Comparison of ENCODE assay signal across 8 cellular contexts in genomic region chr9:35161713-35162604, GRCh38. TPM values are rescaled to one million over a fixed set of nuclear protein-coding genes. Genes with fewer than 3 reads are reported as not detected.
DNase-seq lines count a peak whose midpoint lies in the region; ATAC-seq, FAIRE-seq and TF ChIP-seq lines count a peak whose summit lies in the region.

TSS of gene UNC13B (plus strand) at chr9:35162009. CDS start at chr9:35162284, 275 bp downstream.

- no peaks in the 10 kb centered on the region for H3K36me3 ChIP-seq in ectodermal cell (ENCODE audit: control insufficient read depth, insufficient read depth, low read length)

- TF ChIP-seq POLR2A in lower leg skin (IDR thresholded peaks at IDR 0.05), result no peak

- peak within 1 kb of the TSS; percentile 52 for H3K27ac ChIP-seq in ectodermal cell (ENCODE audit: insufficient read depth, low read depth, low read length, poor library complexity, severe bottlenecking)

- H3K4me3 ChIP-seq in ectodermal cell (ENCODE audit: insufficient read depth, low read depth, low read length) (peak within 1 kb of the TSS; percentile 91), lower leg skin (ENCODE audit: low read depth, poor library complexity, severe bottlenecking) (peak within 1 kb of the TSS; percentile 56)

- H3K9me3 ChIP-seq in ectodermal cell (ENCODE audit: control insufficient read depth, low read length), result no peaks in the 10 kb centered on the region

- ATAC-seq in GM19023 (IDR thresholded peaks at IDR 0.05; ENCODE audit: unreplicated experiment) (peak; percentile 77), HG03460 (IDR thresholded peaks at IDR 0.05; ENCODE audit: unreplicated experiment) (peak; percentile 61)

- TF ChIP-seq CTCF in lower leg skin (IDR thresholded peaks at IDR 0.05), result no peak

- peaks cover 5% of the 10 kb centered on the region for H3K4me1 ChIP-seq in ectodermal cell (ENCODE audit: control insufficient read depth, insufficient read depth, low read length)

- FAIRE-seq in A204.1 (lab: Jason Lieb, UNC), result peak; percentile 34

- H3K27me3 ChIP-seq in ectodermal cell (ENCODE audit: control insufficient read depth, insufficient read depth, low read length, poor library complexity, severe bottlenecking), result no peaks in the 10 kb centered on the region

- DNase-seq in NCI-H748 treated with DMSO at 0.1 percent for 48 hours (lab: John Stamatoyannopoulos, UW) (peak; percentile 94), lower leg skin (ENCODE audit: low spot score in 2 of 2) (peak; percentile 94 to 99)
- peak; percentile 8 to 58 for DNase-seq in activated CD8-positive, alpha-beta memory T cell treated with anti-CD3 and anti-CD28 coated beads for 1 hour (ENCODE audit: extremely low read depth in 1 of 2, low read depth in 1 of 2)
- DNase-seq in stimulated activated CD4-positive, alpha-beta T cell treated with anti-CD3 and anti-CD28 coated beads, Interleukin-4, amount 100 ng/mL, for 24 hours, result peak; percentile 77

- 1% methylated on average over 69 to 70 of the region's 70 CpGs for WGBS in ectodermal cell, 2 experiments
- WGBS in lower leg skin, 2 donors, result 1% methylated on average over 42 to 70 of the region's 70 CpGs

- intact Hi-C loops in lower leg skin (cut with DNase I; ENCODE audit: low total_unique reads), result no loop called here

RNA-seq across cellular contexts. Expression of gene UNC13B, which starts in this region (rescaled TPM):
- 42.5 TPM for polyA plus RNA-seq in ectodermal cell (2013, experiment 1 of 4)
- 46.5 TPM for polyA plus RNA-seq in ectodermal cell (2013, experiment 2 of 4)
- 33.7 TPM for polyA plus RNA-seq in ectodermal cell (2013, experiment 3 of 4)
- 38.2 TPM for polyA plus RNA-seq in ectodermal cell (2013, experiment 4 of 4)
- 10 to 100 TPM; 11.9 to 29.0 (median 27.5) TPM for total RNA-seq in lower leg skin

Comparison
In these comparisons a context has a peak if more than half of its experiments do, and no peak if none do; other contexts are left out.
1. Peak in every context shown above with its lines: DNase-seq, ATAC-seq, H3K4me3 ChIP-seq and H3K27ac ChIP-seq.
2. DNase-seq: peak in every context shown above with its lines; median percentile 96 in lower leg skin; 94 in NCI-H748 treated with DMSO at 0.1 percent for 48 hours; 77 in stimulated activated CD4-positive, alpha-beta T cell treated with anti-CD3 and anti-CD28 coated beads, Interleukin-4, amount 100 ng/mL, for 24 hours; 33 in activated CD8-positive, alpha-beta memory T cell treated with anti-CD3 and anti-CD28 coated beads for 1 hour.